ENCODE assay signal across 9 cellular contexts in genomic region chr3:172042136-172042535, GRCh38. TPM values are rescaled to one million over a fixed set of nuclear protein-coding genes. Genes with fewer than 3 reads are reported as not detected.
DNase-seq lines count a peak whose midpoint lies in the region; ATAC-seq and TF ChIP-seq lines count a peak whose summit lies in the region.
"Had no signal": no experiment of that assay in that cellular context is flagged by ENCODE, and none has a peak within 500 bp of the region (broad histone marks: within the 10 kb centered on the region; RNA-seq: fewer than 3 reads in every experiment).

No MANE protein-coding gene starts in this region.

- no peak overlapping the region for H2BK120ac ChIP-seq in mesendoderm (ENCODE audit: low read depth, low read length)

- H3K18ac ChIP-seq in mesendoderm (ENCODE audit: low read length), result peak overlapping the region; percentile 51

- no peak overlapping the region for H3K56ac ChIP-seq in mesendoderm (ENCODE audit: low read length)

- H3K4me1 ChIP-seq in heart right ventricle (peaks cover 0 to 72% (median 62%) of the 10 kb centered on the region in 9 donors), mammary epithelial cell (ENCODE audit: insufficient read depth, low read length) (peaks cover 33% of the 10 kb centered on the region), mesendoderm (ENCODE audit: control insufficient read depth, low read depth, low read length) (peaks cover 3% of the 10 kb centered on the region), vagina (peaks cover 51% of the 10 kb centered on the region)

- H2BK5ac ChIP-seq in mesendoderm (ENCODE audit: low read length), result no peak overlapping the region

- ATAC-seq in heart right ventricle (no peak), HG03460 (IDR thresholded peaks at IDR 0.05; ENCODE audit: unreplicated experiment) (no peak)
- ATAC-seq: stimulated activated memory B cell treated with anti-CD40 and anti-IgM and Interleukin-4, amounts not matched to agents 10 μg/mL and 1 μg/mL and 100 μg/mL, for 72 hours had no signal

- TF ChIP-seq POLR2A in vagina (IDR thresholded peaks at IDR 0.05), result no peak

- CTCF ChIA-PET in mammary epithelial cell (lab: Charles Lee; ENCODE audit: low non-redundant PET), result interaction anchor here (0.9 kb wide), 1 partner anchor 291 kb away, joined by 16 read pairs; no protein-coding TSS in a partner anchor

- no peaks in the 10 kb centered on the region for H4K20me1 ChIP-seq in mammary epithelial cell (ENCODE audit: insufficient read depth, low read length)

- dilution Hi-C loops in mammary epithelial cell (cut with HindIII; ENCODE audit: low sequenced_read_pairs), result no loop called here

- DNase-seq in heart right ventricle, result no peak
- no peak for DNase-seq in cardiac septum (ENCODE audit: low spot score)
- DNase-seq in mammary epithelial cell, result peak; percentile 39
- no peak for DNase-seq in mesendoderm
- DNase-seq in vagina (ENCODE audit: extremely low spot score in 2 of 2), result no peak
- DNase-seq in H4 (ENCODE audit: low spot score), result no peak
- DNase-seq in activated naive CD4-positive, alpha-beta T cell treated with anti-CD3 and anti-CD28 coated beads, Interleukin-2, amount 50 U/mL, for 16 hours, result no peak

- H3K27ac ChIP-seq in heart right ventricle (peak overlapping the region in 9 of 10 donors; percentile 53 to 100 (median 99)), mammary epithelial cell (ENCODE audit: insufficient read depth, low read depth, low read length) (peak overlapping the region; percentile 97), mesendoderm (ENCODE audit: low read depth, low read length) (no peak overlapping the region), vagina (peak overlapping the region; percentile 98)

- intact Hi-C loops in heart right ventricle (cut with DNase I) (loop anchor here in 7 of 10 donors (5.0 to 10.0 kb wide), 15 partner anchors 40 to 290 kb away; no protein-coding TSS in a partner anchor), cardiac septum (cut with DNase I) (loop anchor here (5.0 to 10.0 kb wide), 4 partner anchors 35 to 387 kb away; no protein-coding TSS in a partner anchor), mammary epithelial cell (cut with micrococcal nuclease) (loop anchor here (5.0 kb wide), 2 partner anchors 45 to 205 kb away; no protein-coding TSS in a partner anchor), vagina (cut with DNase I) (loop anchor here (10.0 kb wide), 1 partner anchor 293 kb away; no protein-coding TSS in a partner anchor)

- no peak overlapping the region for H2BK15ac ChIP-seq in mesendoderm (replicated peaks; ENCODE audit: low read depth)

- H3K23ac ChIP-seq in mesendoderm (ENCODE audit: low read length), result no peak overlapping the region

- H3K79me1 ChIP-seq in mesendoderm (ENCODE audit: low read length), result peaks cover 4% of the 10 kb centered on the region

- no peak overlapping the region for H3K4ac ChIP-seq in mesendoderm (ENCODE audit: low read depth, low read length)

- peaks cover 80% of the 10 kb centered on the region for H3K79me2 ChIP-seq in mammary epithelial cell (ENCODE audit: insufficient read depth, low read length)
- peaks cover 59% of the 10 kb centered on the region for H3K79me2 ChIP-seq in mesendoderm (ENCODE audit: control insufficient read depth, insufficient read depth, low read length)

- peaks cover 0 to 4% (median 0%) of the 10 kb centered on the region in 9 donors for H3K36me3 ChIP-seq in heart right ventricle
- no peaks in the 10 kb centered on the region for H3K36me3 ChIP-seq in mammary epithelial cell (ENCODE audit: insufficient read depth, low read length)
- no peaks in the 10 kb centered on the region for H3K36me3 ChIP-seq in mesendoderm (ENCODE audit: control insufficient read depth, insufficient read depth, low read length)
- no peaks in the 10 kb centered on the region for H3K36me3 ChIP-seq in vagina

- in situ Hi-C loops in mammary epithelial cell (cut with MboI; ENCODE audit: low sequenced_read_pairs in 2 of 2), result no loop called here

- H3K4me3 ChIP-seq in heart right ventricle (peak overlapping the region in 9 of 10 donors; percentile 87 to 100 (median 93)), mammary epithelial cell (replicated peaks in 1 of 3; ENCODE audit: insufficient read depth in 1 of 3, low read depth in 2 of 3, low read length in 3 of 3) (peak overlapping the region; percentile 67 to 98 (median 81)), mesendoderm (ENCODE audit: low read length) (no peak overlapping the region), vagina (peak overlapping the region; percentile 89 to 98)

- H3K9ac ChIP-seq in mammary epithelial cell (ENCODE audit: insufficient read depth, low read length) (peak overlapping the region; percentile 99), mesendoderm (ENCODE audit: low read length) (no peak overlapping the region)

- H3K4me2 ChIP-seq in mammary epithelial cell (ENCODE audit: insufficient read depth, low read depth, low read length) (peak overlapping the region; percentile 86), mesendoderm (ENCODE audit: low read length) (no peak overlapping the region)

- H3K27me3 ChIP-seq in heart right ventricle, result no peaks in the 10 kb centered on the region
- H3K27me3 ChIP-seq in mammary epithelial cell (ENCODE audit: insufficient read depth, low read length), result no peaks in the 10 kb centered on the region
- no peaks in the 10 kb centered on the region for H3K27me3 ChIP-seq in mesendoderm (ENCODE audit: insufficient read depth, low read length, poor library complexity)
- no peaks in the 10 kb centered on the region for H3K27me3 ChIP-seq in vagina

- no peak overlapping the region for H2AFZ ChIP-seq in mammary epithelial cell (ENCODE audit: low read depth, low read length)

- TF ChIP-seq CTCF in heart right ventricle (IDR thresholded peaks at IDR 0.05) (no peak), mammary epithelial cell (conservative IDR thresholded peaks at IDR 0.05 in 1 of 2, IDR thresholded peaks at IDR 0.05 in 1 of 2; ENCODE audit: extremely low read depth in 1 of 2, insufficient read depth in 1 of 2, low read depth in 1 of 2, low read length in 2 of 2) (no peak), vagina (IDR thresholded peaks at IDR 0.05) (no peak)

- 54 to 55% methylated on average over 5 of the region's 5 CpGs for WGBS in heart right ventricle, 2 donors
- 14% methylated on average over 5 of the region's 5 CpGs for WGBS in mammary epithelial cell (ENCODE audit: low coverage, missing lambda C conversion rate)
- no CpG with 5 or more reads among the region's 5 CpGs for WGBS in mesendoderm (ENCODE audit: extremely low coverage, insufficient coverage, low lambda C conversion rate)

- no peak overlapping the region for H4K8ac ChIP-seq in mesendoderm (ENCODE audit: low read depth, low read length)

- H3K9me3 ChIP-seq in heart right ventricle, result no peaks in the 10 kb centered on the region
- no peaks in the 10 kb centered on the region for H3K9me3 ChIP-seq in mammary epithelial cell (replicated peaks; ENCODE audit: insufficient read depth, low read length)
- no peaks in the 10 kb centered on the region for H3K9me3 ChIP-seq in vagina

- no peak overlapping the region for H4K5ac ChIP-seq in mesendoderm (ENCODE audit: low read length)

- H2AK5ac ChIP-seq in mesendoderm (ENCODE audit: low read length), result no peak overlapping the region

- no TSS peak for BruUV-seq in mammary epithelial cell (replicated peaks; lab: Mats Ljungman, UMichigan)

RNA-seq across cellular contexts. Expression of gene FNDC3B, which starts 2.8 kb away (rescaled TPM):
- total RNA-seq in heart right ventricle (100 to 1,000 TPM in 2 of 10 donors, 10 to 100 TPM in 8; 65.6 to 118 (median 89.0) TPM), cardiac septum (139 TPM), mammary epithelial cell (100 to 1,000 TPM; 161 to 200 TPM), vagina (68.5 TPM)
- polyA plus RNA-seq in heart right ventricle (10 to 100 TPM in 1 of 2 donors, 1 to 10 TPM in 1; 9.7 to 17.1 TPM), mammary epithelial cell (12.0 TPM)
- polyA minus RNA-seq in mammary epithelial cell, result 109 TPM
- 38.9 TPM for polyA plus RNA-seq in mesendoderm (2013, experiment 1 of 2)
- 38.3 TPM for polyA plus RNA-seq in mesendoderm (2013, experiment 2 of 2)
- 61.0 and 65.8 TPM in 2 replicates for total RNA-seq in H4 (2014; rRNA removed; shearing (Covaris generic))
